ENCODE assay signal across 27 cellular contexts in the genomic region with DNA sequence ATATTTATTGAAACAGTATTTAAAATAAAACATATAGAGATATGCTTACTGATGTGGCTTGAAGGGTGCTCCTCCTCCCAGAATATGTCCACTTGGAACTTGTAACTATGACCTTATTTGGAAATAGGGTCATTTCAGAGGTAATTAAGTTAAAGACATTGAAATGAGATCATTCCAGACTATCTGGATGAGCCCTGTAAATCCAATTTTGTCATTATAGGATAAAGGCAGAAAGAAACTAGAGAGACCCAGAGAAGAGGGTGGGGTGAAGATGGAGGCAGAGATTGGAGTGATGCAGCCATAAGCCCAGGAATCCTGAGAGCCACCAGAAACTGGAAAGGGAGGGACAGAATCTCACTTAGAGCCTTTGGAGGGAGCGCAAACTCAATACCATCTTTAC.
"Had no signal": no experiment of that assay in that cellular context is flagged by ENCODE, and none has a peak within 500 bp of the region (broad histone marks: within the 10 kb centered on the region; RNA-seq: fewer than 3 reads in every experiment).

No MANE protein-coding gene starts in this region.

- H3K9ac ChIP-seq: neural progenitor cell, parathyroid adenoma had no signal

- ATAC-seq: psoas muscle; right cardiac atrium; right lobe of liver; stimulated activated effector memory CD8-positive, alpha-beta T cell treated with anti-CD3 and anti-CD28 coated beads, Interleukin-12 subunit alpha, Interleukin-12 subunit beta, amount 100 ng/mL, for 72 hours; stimulated activated naive B cell treated with anti-CD40 and anti-IgM and Interleukin-4, amounts not matched to agents 10 μg/mL and 1 μg/mL and 100 μg/mL, for 72 hours had no signal

- H3K36me3 ChIP-seq: neural progenitor cell, ovary, right lobe of liver, sigmoid colon, stomach, thoracic aorta, thyroid gland, tibial nerve, upper lobe of left lung, vagina had no signal

- H3K9me3 Mint-ChIP-seq: nephron; neural progenitor cell; stimulated activated naive B cell treated with anti-CD40 and anti-IgM and Interleukin-4, amounts not matched to agents 10 μg/mL and 1 μg/mL and 100 μg/mL, for 72 hours; stimulated activated naive CD8-positive, alpha-beta T cell treated with anti-CD3 and anti-CD28 coated beads, Interleukin-15, Interleukin-2, amounts not matched to agents 100 ng/mL and 50 ng/mL, for 24 hours had no signal

- H3K27ac ChIP-seq: neural progenitor cell, ovary, parathyroid adenoma, psoas muscle, right lobe of liver, sigmoid colon, stomach, thoracic aorta, thyroid gland, tibial nerve, upper lobe of left lung, vagina had no signal

- H3K4me2 ChIP-seq: neural progenitor cell had no signal

- H3K27me3 Mint-ChIP-seq: progenitor cell of endocrine pancreas; stimulated activated naive B cell treated with anti-CD40 and anti-IgM and Interleukin-4, amounts not matched to agents 10 μg/mL and 1 μg/mL and 100 μg/mL, for 72 hours; stimulated activated naive CD8-positive, alpha-beta T cell treated with anti-CD3 and anti-CD28 coated beads, Interleukin-15, Interleukin-2, amounts not matched to agents 100 ng/mL and 50 ng/mL, for 24 hours had no signal

- H3K4me3 ChIP-seq: neural progenitor cell, ovary, psoas muscle, right lobe of liver, sigmoid colon, stomach, thoracic aorta, thyroid gland, tibial nerve, upper lobe of left lung, vagina had no signal

- H3K27me3 ChIP-seq: neural progenitor cell, ovary, right lobe of liver, sigmoid colon, stomach, thyroid gland, tibial nerve, upper lobe of left lung, vagina had no signal

- H3K9me3 ChIP-seq: ovary, psoas muscle, right lobe of liver, sigmoid colon, thoracic aorta, thyroid gland, vagina had no signal

- DNase-seq: occipital lobe; ovary; posterior cingulate gyrus; psoas muscle; right cardiac atrium; right lobe of liver; sigmoid colon; small intestine; stimulated activated CD4-positive, alpha-beta T cell treated with anti-CD3 and anti-CD28 coated beads, Interleukin-15, amount 100 ng/mL, for 24 hours; stimulated activated CD4-positive, alpha-beta T cell treated with anti-CD3 and anti-CD28 coated beads, Interleukin-2, amount 100 ng/mL, for 24 hours; stimulated activated CD4-positive, alpha-beta T cell treated with anti-CD3 and anti-CD28 coated beads, Interleukin-2, amount 100 ng/mL, for 48 hours; stimulated activated CD4-positive, alpha-beta T cell treated with anti-CD3 and anti-CD28 coated beads, Interleukin-4, amount 100 ng/mL, for 24 hours; stimulated activated naive B cell treated with anti-CD40 and anti-IgM and Interleukin-4, amounts not matched to agents 10 μg/mL and 1 μg/mL and 100 μg/mL, for 72 hours; stimulated activated naive CD4-positive, alpha-beta T cell treated with Interleukin-2 at 50 U/mL for 16 hours; stomach; thyroid gland; trophoblast cell; upper lobe of left lung had no signal

- H2AFZ ChIP-seq: neural progenitor cell, parathyroid adenoma had no signal

- H3K27ac Mint-ChIP-seq: nephron; neural progenitor cell; progenitor cell of endocrine pancreas; stimulated activated effector memory CD8-positive, alpha-beta T cell treated with anti-CD3 and anti-CD28 coated beads, Interleukin-12 subunit alpha, Interleukin-12 subunit beta, amount 100 ng/mL, for 72 hours; stimulated activated naive B cell treated with anti-CD40 and anti-IgM and Interleukin-4, amounts not matched to agents 10 μg/mL and 1 μg/mL and 100 μg/mL, for 72 hours; stimulated activated naive CD8-positive, alpha-beta T cell treated with anti-CD3 and anti-CD28 coated beads, Interleukin-15, Interleukin-2, amounts not matched to agents 100 ng/mL and 50 ng/mL, for 24 hours had no signal

- H3K4me1 ChIP-seq: neural progenitor cell, parathyroid adenoma, psoas muscle, right lobe of liver, sigmoid colon, stomach, thyroid gland, tibial nerve, upper lobe of left lung, vagina had no signal

- H3K36me3 Mint-ChIP-seq: neural progenitor cell; stimulated activated effector memory CD8-positive, alpha-beta T cell treated with anti-CD3 and anti-CD28 coated beads, Interleukin-12 subunit alpha, Interleukin-12 subunit beta, amount 100 ng/mL, for 72 hours; stimulated activated naive B cell treated with anti-CD40 and anti-IgM and Interleukin-4, amounts not matched to agents 10 μg/mL and 1 μg/mL and 100 μg/mL, for 72 hours had no signal

- H3K4me3 Mint-ChIP-seq: nephron; neural progenitor cell; stimulated activated effector memory CD8-positive, alpha-beta T cell treated with anti-CD3 and anti-CD28 coated beads, Interleukin-12 subunit alpha, Interleukin-12 subunit beta, amount 100 ng/mL, for 72 hours; stimulated activated naive B cell treated with anti-CD40 and anti-IgM and Interleukin-4, amounts not matched to agents 10 μg/mL and 1 μg/mL and 100 μg/mL, for 72 hours; stimulated activated naive CD8-positive, alpha-beta T cell treated with anti-CD3 and anti-CD28 coated beads, Interleukin-15, Interleukin-2, amounts not matched to agents 100 ng/mL and 50 ng/mL, for 24 hours had no signal

- H3K79me2 ChIP-seq: parathyroid adenoma had no signal

- H3K4me1 Mint-ChIP-seq: nephron; neural progenitor cell; stimulated activated effector memory CD8-positive, alpha-beta T cell treated with anti-CD3 and anti-CD28 coated beads, Interleukin-12 subunit alpha, Interleukin-12 subunit beta, amount 100 ng/mL, for 72 hours; stimulated activated naive B cell treated with anti-CD40 and anti-IgM and Interleukin-4, amounts not matched to agents 10 μg/mL and 1 μg/mL and 100 μg/mL, for 72 hours had no signal
